Comparison of ENCODE assay signal across 1 cellular context in genomic region chr13:65582160-65582559, GRCh38.
TF ChIP-seq lines count a peak whose summit lies in the region.

No MANE protein-coding gene starts in this region.

TF ChIP-seq in GM23338, 12 proteins besides CTCF, POLR2A, EP300 and RAD21:
- TF ChIP-seq ZNF462 (CRISPR knock-in tag; IDR thresholded peaks at IDR 0.05) (peak; percentile 71; the same call in 1 of the 2 replicates), NANOG (IDR thresholded peaks at IDR 0.05; ENCODE audit: borderline replicate concordance) (no peak)
